In the genomic region with DNA sequence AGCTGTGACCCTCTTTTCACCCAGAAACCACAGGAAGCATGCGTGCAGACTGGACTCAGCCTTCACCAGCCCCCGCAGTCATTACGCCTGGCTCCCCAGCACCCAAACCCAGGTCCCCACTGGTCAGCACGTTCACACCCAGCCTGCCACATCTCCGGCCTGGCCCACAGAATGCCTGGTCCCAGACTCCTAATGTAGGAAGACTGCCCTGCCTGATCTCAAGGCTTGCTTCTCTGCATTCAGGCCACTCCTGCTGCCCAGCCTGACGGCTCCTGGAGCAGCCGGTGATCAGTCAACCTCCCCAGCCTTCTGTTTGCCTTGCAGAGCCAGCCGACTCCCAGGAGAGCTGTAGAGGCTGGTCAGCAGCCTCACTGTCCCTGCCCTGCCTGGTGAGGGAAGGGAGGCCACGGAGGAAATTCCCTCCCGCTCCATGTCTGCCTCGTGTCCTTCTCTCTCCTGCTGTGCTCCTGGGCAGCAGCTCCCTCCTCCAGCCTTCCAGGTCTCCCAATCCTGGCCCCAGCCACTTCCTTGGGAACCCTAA, we compare ENCODE assay signal across 1 cellular context.
TF ChIP-seq lines count a peak whose summit lies in the region.

No MANE protein-coding gene starts in this region.

TF ChIP-seq in IMR-90, 13 proteins besides CTCF, POLR2A, EP300 and RAD21:
- TF ChIP-seq BHLHE40 (IDR thresholded peaks at IDR 0.05; ENCODE audit: low read depth, low read length) (no peak; the same call in 1 of the 2 replicates), RCOR1 (IDR thresholded peaks at IDR 0.05; ENCODE audit: insufficient replicate concordance, low read length) (no peak), USF2 (IDR thresholded peaks at IDR 0.05; ENCODE audit: low read depth, low read length) (no peak), MAFK (IDR thresholded peaks at IDR 0.05; ENCODE audit: low read depth, low read length) (no peak), MXI1 (IDR thresholded peaks at IDR 0.05; ENCODE audit: borderline replicate concordance, low read depth, low read length) (no peak), CEBPB (IDR thresholded peaks at IDR 0.05; ENCODE audit: low read depth, low read length) (no peak), RFX5 (IDR thresholded peaks at IDR 0.05; ENCODE audit: low read depth, low read length) (no peak), SMC3 (IDR thresholded peaks at IDR 0.05; ENCODE audit: low read depth, low read length) (no peak), NFE2L2 (IDR thresholded peaks at IDR 0.05; ENCODE audit: low read depth, low read length) (no peak), FOS (IDR thresholded peaks at IDR 0.05; ENCODE audit: low read depth, low read length) (no peak)
- TF ChIP-seq, protein P1, sequence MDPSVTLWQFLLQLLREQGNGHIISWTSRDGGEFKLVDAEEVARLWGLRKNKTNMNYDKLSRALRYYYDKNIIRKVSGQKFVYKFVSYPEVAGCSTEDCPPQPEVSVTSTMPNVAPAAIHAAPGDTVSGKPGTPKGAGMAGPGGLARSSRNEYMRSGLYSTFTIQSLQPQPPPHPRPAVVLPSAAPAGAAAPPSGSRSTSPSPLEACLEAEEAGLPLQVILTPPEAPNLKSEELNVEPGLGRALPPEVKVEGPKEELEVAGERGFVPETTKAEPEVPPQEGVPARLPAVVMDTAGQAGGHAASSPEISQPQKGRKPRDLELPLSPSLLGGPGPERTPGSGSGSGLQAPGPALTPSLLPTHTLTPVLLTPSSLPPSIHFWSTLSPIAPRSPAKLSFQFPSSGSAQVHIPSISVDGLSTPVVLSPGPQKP (IDR thresholded peaks at IDR 0.05; ENCODE audit: borderline replicate concordance, low read depth, low read length) = no peak
